Comparison of ENCODE assay signal across 12 cellular contexts in the genomic region with DNA sequence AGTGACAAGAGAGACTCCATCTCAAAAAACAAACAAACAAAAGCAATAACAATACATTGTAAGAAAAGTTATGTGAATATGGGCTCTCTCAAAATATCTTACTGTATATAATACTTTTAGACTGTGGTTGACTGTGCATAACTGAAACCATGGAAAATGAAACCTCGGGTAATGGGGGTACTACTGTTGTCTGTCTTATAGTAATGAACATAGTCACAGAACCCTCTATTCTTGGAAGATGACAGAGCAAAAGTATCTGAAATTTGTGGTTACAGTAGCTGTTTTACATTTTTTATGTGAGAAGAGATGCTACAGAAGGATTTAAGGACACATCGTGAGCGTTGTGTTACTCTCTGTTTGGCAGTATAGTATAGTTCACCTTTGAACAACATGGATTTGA.
DNase-seq lines count a peak whose midpoint lies in the region; ATAC-seq, FAIRE-seq and TF ChIP-seq lines count a peak whose summit lies in the region.
"Had no signal": no experiment of that assay in that cellular context is flagged by ENCODE, and none has a peak within 500 bp of the region (broad histone marks: within the 10 kb centered on the region; RNA-seq: fewer than 3 reads in every experiment).

No MANE protein-coding gene starts in this region.

- 80% methylated on average over 3 of the region's 3 CpGs for WGBS in mammary epithelial cell (ENCODE audit: low coverage, missing lambda C conversion rate)
- 85 to 87% methylated on average over 3 of the region's 3 CpGs for WGBS in heart right ventricle, 2 donors

- H3K27ac ChIP-seq in mammary epithelial cell (ENCODE audit: insufficient read depth, low read depth, low read length) (no peak overlapping the region), heart right ventricle (peak overlapping the region in 3 of 10 donors; percentile 49 to 65 (median 50))
- H3K27ac ChIP-seq: C4-2B, WERI-Rb-1 had no signal

- peak overlapping the region; percentile 24 for H3K4me2 ChIP-seq in mammary epithelial cell (ENCODE audit: insufficient read depth, low read depth, low read length)

- H3K27me3 ChIP-seq in mammary epithelial cell (ENCODE audit: insufficient read depth, low read length) (no peaks in the 10 kb centered on the region), heart right ventricle (no peaks in the 10 kb centered on the region)

- H3K4me1 Mint-ChIP-seq in activated naive CD4-positive, alpha-beta T cell treated with anti-CD3 and anti-CD28 coated beads, Interleukin-2, amount 50 U/mL, for 24 hours = peaks cover 75% of the 10 kb centered on the region

- H3K4me1 ChIP-seq in mammary epithelial cell (ENCODE audit: insufficient read depth, low read length) (peaks cover 33% of the 10 kb centered on the region), heart right ventricle (peaks cover 22 to 83% (median 75%) of the 10 kb centered on the region in 9 donors)

- FAIRE-seq in GM19239 (lab: Jason Lieb, UNC) = no peak
- no peak for FAIRE-seq in GM12891 (lab: Jason Lieb, UNC)

- in situ Hi-C loops in mammary epithelial cell (cut with MboI; ENCODE audit: low sequenced_read_pairs in 2 of 2) = no loop called here
- in situ Hi-C loops in G401 (cut with HindIII; ENCODE audit: low sequenced_read_pairs) = no loop called here

- dilution Hi-C loops in mammary epithelial cell (cut with HindIII; ENCODE audit: low sequenced_read_pairs) = no loop called here

- no peak overlapping the region for H2AFZ ChIP-seq in mammary epithelial cell (ENCODE audit: low read depth, low read length)

- TF ChIP-seq CTCF in mammary epithelial cell (conservative IDR thresholded peaks at IDR 0.05 in 1 of 2, IDR thresholded peaks at IDR 0.05 in 1 of 2; ENCODE audit: extremely low read depth in 1 of 2, insufficient read depth in 1 of 2, low read depth in 1 of 2, low read length in 2 of 2) (no peak), heart right ventricle (IDR thresholded peaks at IDR 0.05) (no peak)

- TF ChIP-seq POLR2A in GM12891 (IDR thresholded peaks at IDR 0.05; ENCODE audit: low read depth, low read length) = no peak

- ATAC-seq in HG03460 (IDR thresholded peaks at IDR 0.05; ENCODE audit: unreplicated experiment) (peak; percentile 39), heart right ventricle (no peak)

- peaks cover 94% of the 10 kb centered on the region for H3K79me2 ChIP-seq in mammary epithelial cell (ENCODE audit: insufficient read depth, low read length)

- H3K4me3 Mint-ChIP-seq in activated naive CD4-positive, alpha-beta T cell treated with anti-CD3 and anti-CD28 coated beads, Interleukin-2, amount 50 U/mL, for 24 hours = peak overlapping the region; percentile 79

- H3K4me3 ChIP-seq in mammary epithelial cell (replicated peaks in 1 of 3; ENCODE audit: insufficient read depth in 1 of 3, low read depth in 2 of 3, low read length in 3 of 3) = no peak overlapping the region
- H3K4me3 ChIP-seq in heart right ventricle = no peak overlapping the region

- H4K20me1 ChIP-seq in mammary epithelial cell (ENCODE audit: insufficient read depth, low read length) = no peaks in the 10 kb centered on the region

- peaks cover 5% of the 10 kb centered on the region for H3K36me3 Mint-ChIP-seq in activated naive CD4-positive, alpha-beta T cell treated with anti-CD3 and anti-CD28 coated beads, Interleukin-2, amount 50 U/mL, for 24 hours

- H3K9me3 ChIP-seq in mammary epithelial cell (replicated peaks; ENCODE audit: insufficient read depth, low read length) (no peaks in the 10 kb centered on the region), heart right ventricle (no peaks in the 10 kb centered on the region)

- peak overlapping the region; percentile 91 for H3K27ac Mint-ChIP-seq in activated naive CD4-positive, alpha-beta T cell treated with anti-CD3 and anti-CD28 coated beads, Interleukin-2, amount 50 U/mL, for 24 hours

- BruUV-seq in mammary epithelial cell (replicated peaks; lab: Mats Ljungman, UMichigan) = TSS peak; percentile 2

- no peaks in the 10 kb centered on the region for H3K27me3 Mint-ChIP-seq in activated naive CD4-positive, alpha-beta T cell treated with anti-CD3 and anti-CD28 coated beads, Interleukin-2, amount 50 U/mL, for 24 hours

- no peaks in the 10 kb centered on the region for H3K9me3 Mint-ChIP-seq in activated naive CD4-positive, alpha-beta T cell treated with anti-CD3 and anti-CD28 coated beads, Interleukin-2, amount 50 U/mL, for 24 hours

- intact Hi-C loops in mammary epithelial cell (cut with micrococcal nuclease) (loop anchor here (2.0 kb wide), 1 partner anchor 239 kb away; no protein-coding TSS in a partner anchor), heart right ventricle (cut with DNase I) (loop anchor here in 3 of 10 donors (10.0 kb wide), 1 partner anchor 53 kb away; no protein-coding TSS in a partner anchor)

- H3K36me3 ChIP-seq in mammary epithelial cell (ENCODE audit: insufficient read depth, low read length) (no peaks in the 10 kb centered on the region), heart right ventricle (no peaks in the 10 kb centered on the region)

- CTCF ChIA-PET in mammary epithelial cell (lab: Charles Lee; ENCODE audit: low non-redundant PET) = no interaction called here

- no peak overlapping the region for H3K9ac ChIP-seq in mammary epithelial cell (ENCODE audit: insufficient read depth, low read length)

- no peak for DNase-seq in activated naive CD4-positive, alpha-beta T cell treated with Interleukin-2 at 50 U/mL for 16 hours
- no peak for DNase-seq in mammary epithelial cell
- DNase-seq in GM19239 (ENCODE audit: insufficient read length, low spot score) = no peak
- no peak for DNase-seq in GM12891 (ENCODE audit: insufficient read length, low spot score)
- no peak for DNase-seq in heart right ventricle
- DNase-seq in G401 (ENCODE audit: low spot score) = no peak
- DNase-seq: mesendoderm, NCI-H1092 treated with DMSO at 0.1 percent for 48 hours, WERI-Rb-1 had no signal

TF ChIP-seq in GM12891, 5 proteins besides CTCF, POLR2A, EP300 and RAD21:
- TF ChIP-seq TAF1 (IDR thresholded peaks at IDR 0.05; ENCODE audit: low read depth, low read length) (no peak), SPI1 (IDR thresholded peaks at IDR 0.05; ENCODE audit: low read depth, low read length) (no peak), POLR2AphosphoS5 (IDR thresholded peaks at IDR 0.05; ENCODE audit: low read depth, low read length) (no peak), POU2F2 (IDR thresholded peaks at IDR 0.05; ENCODE audit: low read depth, low read length) (no peak), PAX5 (IDR thresholded peaks at IDR 0.05; ENCODE audit: insufficient read depth, low read length, severe bottlenecking) (no peak)
